Comparison of ENCODE assay signal across 8 cellular contexts in genomic region chr6:168865-169455, GRCh38.
DNase-seq lines count a peak whose midpoint lies in the region; ATAC-seq and TF ChIP-seq lines count a peak whose summit lies in the region.

No MANE protein-coding gene starts in this region.

- no peaks in the 10 kb centered on the region for H3K36me3 ChIP-seq in heart left ventricle
- no peaks in the 10 kb centered on the region for H3K36me3 ChIP-seq in liver (ENCODE audit: control insufficient read depth in 4 of 4, insufficient read depth in 3 of 4, low read depth in 1 of 4, low read length in 3 of 4)

- no peak for DNase-seq in heart left ventricle
- no peak for DNase-seq in cardiac septum (ENCODE audit: low spot score)
- DNase-seq in NCI-H2227 treated with DMSO at 0.1 percent for 48 hours (lab: John Stamatoyannopoulos, UW) = peak; percentile 76
- peak; percentile 36 to 74 for DNase-seq in T47D (ENCODE audit: low read depth in 1 of 2, low spot score in 1 of 2)

- H3K9me3 ChIP-seq in heart left ventricle = no peaks in the 10 kb centered on the region
- H3K9me3 ChIP-seq in liver (ENCODE audit: control insufficient read depth in 4 of 4, low read length in 3 of 4) = no peaks in the 10 kb centered on the region

- 27 to 33% (median 29%) methylated on average over 3 of the region's 3 CpGs for WGBS in heart left ventricle, 4 donors
- 33% methylated on average over 3 of the region's 3 CpGs for WGBS in liver

- intact Hi-C loops in heart left ventricle (cut with DNase I) (no loop called here), cardiac septum (cut with DNase I) (no loop called here)

- no peak for ATAC-seq in heart left ventricle
- no peak for ATAC-seq in HG03196 (IDR thresholded peaks at IDR 0.05; ENCODE audit: unreplicated experiment)
- ATAC-seq in GM18505 (IDR thresholded peaks at IDR 0.05; ENCODE audit: unreplicated experiment) = no peak
- no peak for ATAC-seq in HG03135 (IDR thresholded peaks at IDR 0.05; ENCODE audit: unreplicated experiment)

- no peak overlapping the region for H3K9ac ChIP-seq in liver (ENCODE audit: low read depth in 1 of 2, low read length in 2 of 2)

- H3K4me1 ChIP-seq in heart left ventricle (no peaks in the 10 kb centered on the region), liver (ENCODE audit: control insufficient read depth in 4 of 4, insufficient read depth in 4 of 4, low read length in 3 of 4) (no peaks in the 10 kb centered on the region)

- H3K4me3 ChIP-seq in heart left ventricle (no peak overlapping the region), liver (ENCODE audit: low read depth in 1 of 3, low read length in 3 of 3) (no peak overlapping the region)

- TF ChIP-seq CTCF in heart left ventricle (IDR thresholded peaks at IDR 0.05) = peak; percentile 43 to 72 (median 64)
- TF ChIP-seq CTCF in liver (IDR thresholded peaks at IDR 0.05; ENCODE audit: low read depth, low read length, missing input control) = peak; percentile 52

- H3K27me3 ChIP-seq in heart left ventricle (peaks cover 0 to 8% (median 0%) of the 10 kb centered on the region in 9 donors), liver (ENCODE audit: control insufficient read depth in 4 of 4, insufficient read depth in 4 of 4, low read length in 3 of 4) (peaks cover 0 to 3% (median 0%) of the 10 kb centered on the region in 4 donors)

- in situ Hi-C loops in T47D (cut with HindIII; ENCODE audit: low pct_unique_long_range_greater_than_20kb, low sequenced_read_pairs) = no loop called here

- peak; percentile 75 to 82 for TF ChIP-seq RAD21 in liver (IDR thresholded peaks at IDR 0.05)

- no peak overlapping the region for H3K27ac ChIP-seq in heart left ventricle
- no peak overlapping the region for H3K27ac ChIP-seq in liver (ENCODE audit: low read depth in 1 of 2, low read length in 2 of 2)

- no peak for TF ChIP-seq POLR2A in heart left ventricle (IDR thresholded peaks at IDR 0.05)
- TF ChIP-seq POLR2A in GM18505 (IDR thresholded peaks at IDR 0.05; ENCODE audit: borderline replicate concordance, extremely low read depth, insufficient read depth, insufficient read length) = no peak

TF ChIP-seq in liver, 16 proteins besides CTCF, POLR2A, EP300 and RAD21:
- no peak for TF ChIP-seq JUND (IDR thresholded peaks at IDR 0.05)
- no peak for TF ChIP-seq GABPA (IDR thresholded peaks at IDR 0.05 in 1 of 2, conservative IDR thresholded peaks at IDR 0.05 in 1 of 2)
- no peak for TF ChIP-seq YY1 (IDR thresholded peaks at IDR 0.05)
- TF ChIP-seq FOXA1 (IDR thresholded peaks at IDR 0.05) = no peak
- no peak for TF ChIP-seq SP1 (IDR thresholded peaks at IDR 0.05)
- TF ChIP-seq TAF1 (conservative IDR thresholded peaks at IDR 0.05) = no peak
- TF ChIP-seq ATF3 (IDR thresholded peaks at IDR 0.05) = no peak
- TF ChIP-seq HNF4G (IDR thresholded peaks at IDR 0.05) = no peak
- TF ChIP-seq EGR1 (IDR thresholded peaks at IDR 0.05; ENCODE audit: low read depth in 2 of 2) = no peak
- no peak for TF ChIP-seq ZBTB33 (IDR thresholded peaks at IDR 0.05)
- no peak for TF ChIP-seq HNF4A (conservative IDR thresholded peaks at IDR 0.05)
- no peak for TF ChIP-seq NR2F2 (IDR thresholded peaks at IDR 0.05)
TF ChIP-seq in liver: peak in this region for 0.

Comparison
In these comparisons a context has a peak if more than half of its experiments do, and no peak if none do; other contexts are left out.
1. DNase-seq: peak in NCI-H2227 treated with DMSO at 0.1 percent for 48 hours (single experiment) and T47D (2 of 2); none in heart left ventricle (0 of 5) and cardiac septum (single experiment).